22 cellular contexts compared by ENCODE assay signal in genomic region chr15:27589782-27590181, GRCh38.
"Had no signal": no experiment of that assay in that cellular context is flagged by ENCODE, and none has a peak within 500 bp of the region (broad histone marks: within the 10 kb centered on the region; RNA-seq: fewer than 3 reads in every experiment).

No MANE protein-coding gene starts in this region.

- ATAC-seq: activated CD8-positive, alpha-beta memory T cell treated with anti-CD3 and anti-CD28 coated beads, Interleukin-2, amount 10 ng/mL, durations not matched to agents 7 days and 5 days; T-cell had no signal

- H3K36me3 ChIP-seq: brain microvascular endothelial cell had no signal

- H3K27ac ChIP-seq: brain microvascular endothelial cell, PC-9 had no signal

- H3K4me3 ChIP-seq: PC-9 had no signal

- FAIRE-seq: astrocyte, TTC549 had no signal

- H2AFZ ChIP-seq: PC-9 had no signal

- H3K27me3 ChIP-seq: brain microvascular endothelial cell had no signal

- DNase-seq: activated B cell treated with CpG ODN at 0.5 μM for 24 hours; activated CD4-positive, alpha-beta T cell treated with anti-CD3 and anti-CD28 coated beads for 1 hour; activated CD4-positive, alpha-beta T cell treated with anti-CD3 and anti-CD28 coated beads, Interleukin-2, amount 10 ng/mL, durations not matched to agents 24 days and 14 days; activated CD4-positive, alpha-beta T cell treated with anti-CD3 and anti-CD28 coated beads, Interleukin-2, amount 50 U/mL, for 48 hours; activated CD8-positive, alpha-beta memory T cell treated with anti-CD3 and anti-CD28 coated beads, Interleukin-2, amount 10 ng/mL, durations not matched to agents 7 days and 5 days; activated effector memory CD4-positive, alpha-beta T cell treated with Interleukin-2 at 50 U/mL for 16 hours; activated naive CD4-positive, alpha-beta T cell; activated T-cell treated with anti-CD3 and anti-CD28 coated beads, Interleukin-2, amount 50 U/mL, for 24 hours; brain microvascular endothelial cell; cerebellar nuclear complex; KG1; MV-4-11; NCI-H1436 treated with DMSO at 0.1 percent for 48 hours; NCI-H187; NCI-H446; PC-9; SIG-M5; T-cell; T-helper 2 cell; T1000 had no signal
